Comparison of ENCODE assay signal across 15 cellular contexts in the genomic region with DNA sequence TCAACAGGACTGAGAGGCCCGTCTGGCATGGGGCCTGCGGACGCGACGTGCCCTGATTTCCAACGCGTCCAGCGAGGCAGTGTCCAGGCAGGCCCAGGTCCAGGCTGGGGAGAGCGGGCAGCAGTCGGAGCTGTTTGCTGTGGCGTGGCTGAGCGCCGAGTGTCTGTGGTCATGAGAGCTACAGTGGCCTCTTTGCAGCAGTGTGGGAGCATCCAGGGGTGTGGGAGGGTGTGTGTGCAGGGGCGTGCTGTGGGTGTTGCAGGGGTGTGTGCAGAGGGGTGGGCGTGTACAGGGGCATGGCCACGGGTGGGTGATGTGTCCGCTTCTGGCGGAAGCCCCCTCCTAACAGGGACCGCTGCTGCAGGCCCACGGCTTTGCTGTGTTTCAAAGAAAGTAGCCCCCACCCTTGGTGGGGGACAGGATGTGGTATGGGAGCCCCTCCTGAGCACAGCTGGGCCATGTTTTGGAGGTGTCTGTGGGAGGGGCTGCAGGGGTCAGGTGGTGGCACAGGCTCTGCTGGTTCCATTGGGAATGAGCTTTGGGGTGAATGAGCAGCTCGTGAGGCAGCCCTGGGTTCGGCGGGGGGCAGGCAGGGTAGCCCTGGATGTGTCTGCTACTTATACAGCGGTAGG. TPM values are rescaled to one million over a fixed set of nuclear protein-coding genes. Genes with fewer than 3 reads are reported as not detected.
DNase-seq lines count a peak whose midpoint lies in the region; ATAC-seq and TF ChIP-seq lines count a peak whose summit lies in the region.
"Had no signal": no experiment of that assay in that cellular context is flagged by ENCODE, and none has a peak within 500 bp of the region (broad histone marks: within the 10 kb centered on the region; RNA-seq: fewer than 3 reads in every experiment).

No MANE protein-coding gene starts in this region.

- H3K27me3 Mint-ChIP-seq in activated T-cell treated with anti-CD3 and anti-CD28 coated beads, Interleukin-2, amount 50 U/mL, for 4 hours (ENCODE audit: low read depth): no peaks in the 10 kb centered on the region
- no peaks in the 10 kb centered on the region for H3K27me3 Mint-ChIP-seq in activated T-cell treated with anti-CD3 and anti-CD28 coated beads, Interleukin-2, amount 50 U/mL, for 72 hours (ENCODE audit: low read depth)
- no peaks in the 10 kb centered on the region for H3K27me3 Mint-ChIP-seq in activated naive CD8-positive, alpha-beta T cell treated with anti-CD3 and anti-CD28 coated beads for 36 hours

- peaks cover 9% of the 10 kb centered on the region for H3K36me3 Mint-ChIP-seq in activated T-cell treated with anti-CD3 and anti-CD28 coated beads, Interleukin-2, amount 50 U/mL, for 4 hours (ENCODE audit: insufficient read depth)
- peaks cover under 1 to 6% of the 10 kb centered on the region in 2 donors for H3K36me3 Mint-ChIP-seq in activated T-cell treated with anti-CD3 and anti-CD28 coated beads, Interleukin-2, amount 50 U/mL, for 72 hours (ENCODE audit: insufficient read depth in 2 of 2)
- peaks cover 1% of the 10 kb centered on the region for H3K36me3 Mint-ChIP-seq in activated naive CD8-positive, alpha-beta T cell treated with anti-CD3 and anti-CD28 coated beads for 36 hours

- H3K9me3 Mint-ChIP-seq in activated T-cell treated with anti-CD3 and anti-CD28 coated beads, Interleukin-2, amount 50 U/mL, for 4 hours: peaks cover 2% of the 10 kb centered on the region
- H3K9me3 Mint-ChIP-seq in activated T-cell treated with anti-CD3 and anti-CD28 coated beads, Interleukin-2, amount 50 U/mL, for 72 hours: peaks cover 0 to 3% of the 10 kb centered on the region in 2 donors
- H3K9me3 Mint-ChIP-seq in activated naive CD8-positive, alpha-beta T cell treated with anti-CD3 and anti-CD28 coated beads for 36 hours: no peaks in the 10 kb centered on the region

- H3K27ac Mint-ChIP-seq in activated T-cell treated with anti-CD3 and anti-CD28 coated beads, Interleukin-2, amount 50 U/mL, for 72 hours: no peak overlapping the region
- H3K27ac Mint-ChIP-seq in activated naive CD8-positive, alpha-beta T cell treated with anti-CD3 and anti-CD28 coated beads for 36 hours: peak overlapping the region; percentile 63

- peak; percentile 13 to 20 for ATAC-seq in activated T-cell treated with anti-CD3 and anti-CD28 coated beads, Interleukin-2, amount 50 U/mL, for 4 hours
- no peak for ATAC-seq in activated T-cell treated with anti-CD3 and anti-CD28 coated beads, Interleukin-2, amount 50 U/mL, for 72 hours (replicated peaks in 1 of 2)
- no peak for ATAC-seq in HG02763 (IDR thresholded peaks at IDR 0.05; ENCODE audit: unreplicated experiment)
- ATAC-seq: pancreas had no signal

- DNase-seq in activated T-cell treated with anti-CD3 and anti-CD28 coated beads, Interleukin-2, amount 50 U/mL, for 4 hours: no peak
- no peak for DNase-seq in activated T-cell treated with anti-CD3 and anti-CD28 coated beads, Interleukin-2, amount 50 U/mL, for 72 hours
- no peak for DNase-seq in activated naive CD8-positive, alpha-beta T cell treated with anti-CD3 and anti-CD28 coated beads for 36 hours
- DNase-seq in inferior parietal cortex (ENCODE audit: extremely low spot score) (peak; percentile 68), superior temporal gyrus (ENCODE audit: extremely low spot score) (peak; percentile 89), GM10248 (ENCODE audit: extremely low spot score) (no peak), NCI-H1048 (lab: John Stamatoyannopoulos, UW) (no peak)
- DNase-seq: activated CD4-positive, alpha-beta T cell treated with anti-CD3 and anti-CD28 coated beads for 4 hours; activated naive CD4-positive, alpha-beta T cell; left ventricle myocardium inferior; NCI-H1092; NCI-H526 treated with DMSO at 0.1 percent for 48 hours; pancreas had no signal

- POLR2A ChIA-PET in GM10248 (lab: Yijun Ruan, JAX): no interaction called here

- no peak for TF ChIP-seq CTCF in GM10248 (IDR thresholded peaks at IDR 0.05; ENCODE audit: control extremely low read depth, extremely low read depth, low read depth, missing control alignments)

- H3K4me3 Mint-ChIP-seq in activated T-cell treated with anti-CD3 and anti-CD28 coated beads, Interleukin-2, amount 50 U/mL, for 4 hours: no peak overlapping the region
- no peak overlapping the region for H3K4me3 Mint-ChIP-seq in activated T-cell treated with anti-CD3 and anti-CD28 coated beads, Interleukin-2, amount 50 U/mL, for 72 hours
- no peak overlapping the region for H3K4me3 Mint-ChIP-seq in activated naive CD8-positive, alpha-beta T cell treated with anti-CD3 and anti-CD28 coated beads for 36 hours

- CTCF ChIA-PET in GM10248 (lab: Yijun Ruan, JAX): no interaction called here

- peaks cover 27% of the 10 kb centered on the region for H3K4me1 Mint-ChIP-seq in activated T-cell treated with anti-CD3 and anti-CD28 coated beads, Interleukin-2, amount 50 U/mL, for 4 hours (ENCODE audit: low read depth)
- H3K4me1 Mint-ChIP-seq in activated T-cell treated with anti-CD3 and anti-CD28 coated beads, Interleukin-2, amount 50 U/mL, for 72 hours (ENCODE audit: low read depth): peaks cover 12% of the 10 kb centered on the region
- peaks cover 24% of the 10 kb centered on the region for H3K4me1 Mint-ChIP-seq in activated naive CD8-positive, alpha-beta T cell treated with anti-CD3 and anti-CD28 coated beads for 36 hours

RNA-seq across cellular contexts. Expression of gene PLCH2, which starts 17.7 kb away (rescaled TPM):
- total RNA-seq in activated T-cell treated with anti-CD3 and anti-CD28 coated beads, Interleukin-2, amount 50 U/mL, for 4 hours: 1 to 10 TPM in 1 of 3 donors, under 1 TPM in 2; 0.58 to 1.3 (median 0.81) TPM
- 10 to 100 TPM; 13.9 to 26.3 TPM for total RNA-seq in activated T-cell treated with anti-CD3 and anti-CD28 coated beads, Interleukin-2, amount 50 U/mL, for 72 hours
- total RNA-seq in activated naive CD8-positive, alpha-beta T cell treated with anti-CD3 and anti-CD28 coated beads for 36 hours: 1 to 10 TPM; 1.2 to 1.4 TPM
- total RNA-seq: A673 had no signal

RNA-seq across cellular contexts. Expression of gene PANK4, which starts 32.6 kb away (rescaled TPM):
- total RNA-seq in activated T-cell treated with anti-CD3 and anti-CD28 coated beads, Interleukin-2, amount 50 U/mL, for 4 hours: 10 to 100 TPM; 38.4 to 40.5 (median 40.0) TPM
- total RNA-seq in activated T-cell treated with anti-CD3 and anti-CD28 coated beads, Interleukin-2, amount 50 U/mL, for 72 hours: 10 to 100 TPM; 44.6 to 49.7 TPM
- 10 to 100 TPM; 29.8 to 34.3 TPM for total RNA-seq in activated naive CD8-positive, alpha-beta T cell treated with anti-CD3 and anti-CD28 coated beads for 36 hours

RNA-seq across cellular contexts. Expression of gene HES5, which starts 36.3 kb away (rescaled TPM):
- not detected for total RNA-seq in activated T-cell treated with anti-CD3 and anti-CD28 coated beads, Interleukin-2, amount 50 U/mL, for 4 hours
- under 1 TPM in 1 of 2 donors, not detected in 1; 0.49 TPM for total RNA-seq in activated T-cell treated with anti-CD3 and anti-CD28 coated beads, Interleukin-2, amount 50 U/mL, for 72 hours
- under 1 TPM in 1 of 2 experiments, not detected in 1; 0.28 TPM for total RNA-seq in activated naive CD8-positive, alpha-beta T cell treated with anti-CD3 and anti-CD28 coated beads for 36 hours
- total RNA-seq: A673 had no signal

Comparison
In these comparisons a context has a peak if more than half of its experiments do, and no peak if none do; other contexts are left out.
1. ATAC-seq: peak in activated T-cell treated with anti-CD3 and anti-CD28 coated beads, Interleukin-2, amount 50 U/mL, for 4 hours (2 of 2); none in activated T-cell treated with anti-CD3 and anti-CD28 coated beads, Interleukin-2, amount 50 U/mL, for 72 hours (0 of 2) and HG02763 (single experiment).
2. RNA of gene PLCH2, which starts 17.7 kb away (total RNA-seq): 13.9 to 26.3 TPM in activated T-cell treated with anti-CD3 and anti-CD28 coated beads, Interleukin-2, amount 50 U/mL, for 72 hours; 1.2 to 1.4 TPM in activated naive CD8-positive, alpha-beta T cell treated with anti-CD3 and anti-CD28 coated beads for 36 hours and 0.58 to 1.3 TPM in activated T-cell treated with anti-CD3 and anti-CD28 coated beads, Interleukin-2, amount 50 U/mL, for 4 hours; every median in the first group is over 4 times any median in the second.
3. DNase-seq: peak in inferior parietal cortex (single experiment) and superior temporal gyrus (single experiment); none in activated T-cell treated with anti-CD3 and anti-CD28 coated beads, Interleukin-2, amount 50 U/mL, for 4 hours (single experiment), activated T-cell treated with anti-CD3 and anti-CD28 coated beads, Interleukin-2, amount 50 U/mL, for 72 hours (0 of 2), activated naive CD8-positive, alpha-beta T cell treated with anti-CD3 and anti-CD28 coated beads for 36 hours (single experiment), GM10248 (single experiment) and NCI-H1048 (single experiment).